Comparison of ENCODE assay signal across 10 cellular contexts in the genomic region with DNA sequence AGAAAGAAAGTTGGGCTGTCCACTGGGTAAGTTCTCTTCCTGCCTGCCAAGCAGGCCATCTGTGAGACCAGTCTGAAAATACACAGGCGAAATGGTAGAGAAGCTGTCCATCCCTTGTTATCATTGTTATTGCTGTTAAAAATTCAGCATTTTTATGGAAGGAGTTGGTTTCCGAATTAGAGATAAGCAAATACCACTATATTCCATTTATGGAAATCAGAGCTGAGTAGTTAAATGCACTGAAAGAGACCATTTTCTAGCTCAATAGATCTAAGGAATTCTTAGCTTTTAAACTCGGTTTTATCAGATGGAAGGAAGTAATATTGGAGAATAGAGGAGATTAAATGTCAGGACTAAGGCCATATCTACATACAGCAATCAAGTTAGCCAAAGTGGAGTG.
"Had no signal": no experiment of that assay in that cellular context is flagged by ENCODE, and none has a peak within 500 bp of the region (broad histone marks: within the 10 kb centered on the region; RNA-seq: fewer than 3 reads in every experiment).

No MANE protein-coding gene starts in this region.

- FAIRE-seq: HepG2 had no signal

- H3K4me3 ChIP-seq: GM23248, HAP-1 had no signal

- ATAC-seq: HCT116, HepG2 had no signal

- H3K9me3 Mint-ChIP-seq: HFFc6 had no signal

- H3K36me3 ChIP-seq: HAP-1 had no signal

- H3K4me1 Mint-ChIP-seq: IgD-negative memory B cell had no signal

- H3K27me3 Mint-ChIP-seq: IgD-negative memory B cell had no signal

- H3K9me3 ChIP-seq: HAP-1 had no signal

- H3K27ac Mint-ChIP-seq: HFFc6, IgD-negative memory B cell had no signal

- H3K36me3 Mint-ChIP-seq: IgD-negative memory B cell had no signal

- H3K9ac ChIP-seq: GM23248 had no signal

- H3K4me1 ChIP-seq: HAP-1 had no signal

- H3K27ac ChIP-seq: GM23248, HL-60 had no signal

- DNase-seq: GM23248, GOT3, H7, HFFc6, KBM-7 had no signal

- H2AFZ ChIP-seq: GM23248 had no signal

- H3K4me3 Mint-ChIP-seq: HFFc6, IgD-negative memory B cell had no signal
